ENCODE assay signal across 15 cellular contexts in the genomic region with DNA sequence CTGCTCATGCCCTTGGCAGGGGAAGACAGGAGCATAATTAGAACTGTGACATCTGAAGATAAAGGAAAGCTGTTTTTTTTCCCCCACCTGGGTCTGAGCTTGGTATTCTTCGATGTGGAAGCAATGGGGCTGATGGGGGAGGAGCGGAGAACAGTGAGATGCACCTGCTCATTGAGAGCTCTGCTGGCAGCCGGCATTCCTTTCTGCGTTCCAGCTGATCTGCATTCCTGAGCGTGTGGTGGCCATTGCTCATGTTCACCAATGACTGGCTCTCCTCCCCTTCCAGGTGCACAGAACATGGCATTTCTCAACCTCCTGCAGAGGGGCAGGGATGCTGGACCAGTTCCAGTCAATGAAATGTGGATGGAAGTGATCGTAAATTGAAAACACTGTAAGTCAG.
DNase-seq lines count a peak whose midpoint lies in the region; ATAC-seq and TF ChIP-seq lines count a peak whose summit lies in the region.
"Had no signal": no experiment of that assay in that cellular context is flagged by ENCODE, and none has a peak within 500 bp of the region (broad histone marks: within the 10 kb centered on the region; RNA-seq: fewer than 3 reads in every experiment).

No MANE protein-coding gene starts in this region.

- DNase-seq in A172 (ENCODE audit: low spot score) (peak; percentile 87), NCI-H187 (lab: John Stamatoyannopoulos, UW) (peak; percentile 29 to 63), WTC11 (ENCODE audit: low spot score) (peak; percentile 83), iPS-NIHi7 (ENCODE audit: extremely low spot score) (peak; percentile 73), T1000 (lab: John Stamatoyannopoulos, UW) (no peak)
- DNase-seq: activated CD4-positive, alpha-beta T cell treated with anti-CD3 and anti-CD28 coated beads, Interleukin-2, amount 50 U/mL, for 4 hours; activated gamma-delta T cell; glutamatergic neuron; lower lobe of right lung; NCI-H2081; PC-9 had no signal

- CTCF ChIA-PET in WTC11 (lab: Charles Lee): interaction anchor here (1.0 to 1.5 kb wide), 3 partner anchors 107 to 159 kb away, joined by 5 to 7 read pairs (median 6); a partner anchor contains a TSS

- POLR2A ChIA-PET in WTC11 (lab: Charles Lee): no interaction called here

- peak overlapping the region; percentile 18; the same call in 1 of the 2 replicates for H3K4me3 Mint-ChIP-seq in WTC11
- H3K4me3 Mint-ChIP-seq: T-helper 2 cell treated with Interferon-gamma antibody and Interleukin-4, amounts not matched to agents 5 μg/mL and 100 μg/mL, for 36 hours had no signal

- TF ChIP-seq CTCF in WTC11 (IDR thresholded peaks at IDR 0.05): no peak

- ATAC-seq in WTC11: peak; percentile 99
- ATAC-seq in GM21390 (IDR thresholded peaks at IDR 0.05; ENCODE audit: unreplicated experiment): no peak
- no peak for ATAC-seq in GM18517 (IDR thresholded peaks at IDR 0.05; ENCODE audit: unreplicated experiment)
- no peak for ATAC-seq in GM18861 (IDR thresholded peaks at IDR 0.05; ENCODE audit: unreplicated experiment)

- peak overlapping the region; percentile 74 for H3K27ac Mint-ChIP-seq in WTC11
- H3K27ac Mint-ChIP-seq: T-helper 2 cell treated with Interferon-gamma antibody and Interleukin-4, amounts not matched to agents 5 μg/mL and 100 μg/mL, for 36 hours had no signal

- H3K9me3 Mint-ChIP-seq in WTC11: peaks cover 15% of the 10 kb centered on the region
- H3K9me3 Mint-ChIP-seq: T-helper 2 cell treated with Interferon-gamma antibody and Interleukin-4, amounts not matched to agents 5 μg/mL and 100 μg/mL, for 36 hours had no signal

- H3K4me1 Mint-ChIP-seq in WTC11: peaks cover 21% of the 10 kb centered on the region

- H3K27me3 Mint-ChIP-seq in WTC11 (ENCODE audit: low read depth): no peaks in the 10 kb centered on the region

- H3K36me3 Mint-ChIP-seq in WTC11: no peaks in the 10 kb centered on the region

TF ChIP-seq in WTC11, 78 proteins besides CTCF, POLR2A, EP300 and RAD21 (continues in another document):
- TF ChIP-seq MYBL2 (CRISPR knock-in tag; IDR thresholded peaks at IDR 0.05): no peak
- no peak for TF ChIP-seq GABPB1 (CRISPR knock-in tag; IDR thresholded peaks at IDR 0.05)
- TF ChIP-seq NFE2L1 (CRISPR knock-in tag; IDR thresholded peaks at IDR 0.05): no peak
- TF ChIP-seq ETV6 (CRISPR knock-in tag; IDR thresholded peaks at IDR 0.05): peak; percentile 22; the same call in 1 of the 2 replicates
- TF ChIP-seq TEAD4 (CRISPR knock-in tag; IDR thresholded peaks at IDR 0.05): peak; percentile 92
- TF ChIP-seq NR1H2 (CRISPR knock-in tag; IDR thresholded peaks at IDR 0.05): no peak
- TF ChIP-seq SMAD4 (CRISPR knock-in tag; IDR thresholded peaks at IDR 0.05): no peak
- TF ChIP-seq IRF2 (CRISPR knock-in tag; IDR thresholded peaks at IDR 0.05; ENCODE audit: borderline replicate concordance, low read depth): no peak
- TF ChIP-seq KAT7 (CRISPR knock-in tag; IDR thresholded peaks at IDR 0.05; ENCODE audit: borderline replicate concordance): no peak
- no peak for TF ChIP-seq SOX15 (CRISPR knock-in tag; IDR thresholded peaks at IDR 0.05)
- TF ChIP-seq MXD4 (CRISPR knock-in tag; IDR thresholded peaks at IDR 0.05; ENCODE audit: borderline replicate concordance): no peak
- no peak for TF ChIP-seq ZNF416 (CRISPR knock-in tag; IDR thresholded peaks at IDR 0.05)
- TF ChIP-seq, protein P1, sequence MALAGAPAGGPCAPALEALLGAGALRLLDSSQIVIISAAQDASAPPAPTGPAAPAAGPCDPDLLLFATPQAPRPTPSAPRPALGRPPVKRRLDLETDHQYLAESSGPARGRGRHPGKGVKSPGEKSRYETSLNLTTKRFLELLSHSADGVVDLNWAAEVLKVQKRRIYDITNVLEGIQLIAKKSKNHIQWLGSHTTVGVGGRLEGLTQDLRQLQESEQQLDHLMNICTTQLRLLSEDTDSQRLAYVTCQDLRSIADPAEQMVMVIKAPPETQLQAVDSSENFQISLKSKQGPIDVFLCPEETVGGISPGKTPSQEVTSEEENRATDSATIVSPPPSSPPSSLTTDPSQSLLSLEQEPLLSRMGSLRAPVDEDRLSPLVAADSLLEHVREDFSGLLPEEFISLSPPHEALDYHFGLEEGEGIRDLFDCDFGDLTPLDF (CRISPR knock-in tag; IDR thresholded peaks at IDR 0.05): no peak
- TF ChIP-seq, protein P2, sequence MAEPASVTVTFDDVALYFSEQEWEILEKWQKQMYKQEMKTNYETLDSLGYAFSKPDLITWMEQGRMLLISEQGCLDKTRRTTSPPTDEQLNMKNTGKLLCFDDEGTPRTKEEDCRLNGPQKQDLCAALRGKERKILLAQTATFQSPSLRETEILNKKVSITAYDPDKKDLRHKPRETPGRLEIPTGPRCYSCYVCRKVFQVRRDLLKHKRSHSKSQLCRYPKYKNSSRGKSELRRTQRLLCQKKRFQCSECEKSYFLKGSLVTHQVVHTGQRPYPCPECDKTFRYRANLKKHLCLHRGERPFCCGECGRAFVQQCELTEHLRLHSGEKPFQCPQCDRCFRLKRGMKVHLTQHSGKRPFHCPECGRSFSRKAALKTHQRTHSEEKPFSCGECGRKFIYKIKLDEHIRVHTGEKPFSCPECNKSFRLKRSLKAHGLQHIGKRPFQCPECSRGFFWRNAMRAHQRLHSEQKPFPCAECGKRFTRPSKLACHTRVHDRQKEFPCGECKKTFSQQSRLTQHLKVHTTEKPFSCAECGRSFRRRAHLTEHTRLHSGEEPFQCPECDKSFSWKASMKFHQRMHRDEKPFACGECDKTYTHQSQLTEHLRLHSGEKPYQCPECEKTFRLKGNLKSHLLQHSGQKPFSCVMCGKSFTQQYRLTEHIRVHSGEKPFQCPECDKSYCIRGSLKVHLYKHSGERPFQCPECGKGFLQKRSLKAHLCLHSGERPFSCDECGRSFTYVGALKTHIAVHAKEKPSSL (CRISPR knock-in tag; conservative IDR thresholded peaks at IDR 0.05): no peak
- TF ChIP-seq, protein P3, sequence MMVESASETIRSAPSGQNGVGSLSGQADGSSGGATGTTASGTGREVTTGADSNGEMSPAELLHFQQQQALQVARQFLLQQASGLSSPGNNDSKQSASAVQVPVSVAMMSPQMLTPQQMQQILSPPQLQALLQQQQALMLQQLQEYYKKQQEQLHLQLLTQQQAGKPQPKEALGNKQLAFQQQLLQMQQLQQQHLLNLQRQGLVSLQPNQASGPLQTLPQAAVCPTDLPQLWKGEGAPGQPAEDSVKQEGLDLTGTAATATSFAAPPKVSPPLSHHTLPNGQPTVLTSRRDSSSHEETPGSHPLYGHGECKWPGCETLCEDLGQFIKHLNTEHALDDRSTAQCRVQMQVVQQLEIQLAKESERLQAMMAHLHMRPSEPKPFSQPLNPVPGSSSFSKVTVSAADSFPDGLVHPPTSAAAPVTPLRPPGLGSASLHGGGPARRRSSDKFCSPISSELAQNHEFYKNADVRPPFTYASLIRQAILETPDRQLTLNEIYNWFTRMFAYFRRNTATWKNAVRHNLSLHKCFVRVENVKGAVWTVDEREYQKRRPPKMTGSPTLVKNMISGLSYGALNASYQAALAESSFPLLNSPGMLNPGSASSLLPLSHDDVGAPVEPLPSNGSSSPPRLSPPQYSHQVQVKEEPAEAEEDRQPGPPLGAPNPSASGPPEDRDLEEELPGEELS (CRISPR knock-in tag; IDR thresholded peaks at IDR 0.05): no peak
- no peak for TF ChIP-seq ATF1 (CRISPR knock-in tag; IDR thresholded peaks at IDR 0.05)
- TF ChIP-seq, protein P4, sequence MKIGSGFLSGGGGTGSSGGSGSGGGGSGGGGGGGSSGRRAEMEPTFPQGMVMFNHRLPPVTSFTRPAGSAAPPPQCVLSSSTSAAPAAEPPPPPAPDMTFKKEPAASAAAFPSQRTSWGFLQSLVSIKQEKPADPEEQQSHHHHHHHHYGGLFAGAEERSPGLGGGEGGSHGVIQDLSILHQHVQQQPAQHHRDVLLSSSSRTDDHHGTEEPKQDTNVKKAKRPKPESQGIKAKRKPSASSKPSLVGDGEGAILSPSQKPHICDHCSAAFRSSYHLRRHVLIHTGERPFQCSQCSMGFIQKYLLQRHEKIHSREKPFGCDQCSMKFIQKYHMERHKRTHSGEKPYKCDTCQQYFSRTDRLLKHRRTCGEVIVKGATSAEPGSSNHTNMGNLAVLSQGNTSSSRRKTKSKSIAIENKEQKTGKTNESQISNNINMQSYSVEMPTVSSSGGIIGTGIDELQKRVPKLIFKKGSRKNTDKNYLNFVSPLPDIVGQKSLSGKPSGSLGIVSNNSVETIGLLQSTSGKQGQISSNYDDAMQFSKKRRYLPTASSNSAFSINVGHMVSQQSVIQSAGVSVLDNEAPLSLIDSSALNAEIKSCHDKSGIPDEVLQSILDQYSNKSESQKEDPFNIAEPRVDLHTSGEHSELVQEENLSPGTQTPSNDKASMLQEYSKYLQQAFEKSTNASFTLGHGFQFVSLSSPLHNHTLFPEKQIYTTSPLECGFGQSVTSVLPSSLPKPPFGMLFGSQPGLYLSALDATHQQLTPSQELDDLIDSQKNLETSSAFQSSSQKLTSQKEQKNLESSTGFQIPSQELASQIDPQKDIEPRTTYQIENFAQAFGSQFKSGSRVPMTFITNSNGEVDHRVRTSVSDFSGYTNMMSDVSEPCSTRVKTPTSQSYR (CRISPR knock-in tag; IDR thresholded peaks at IDR 0.05): peak; percentile 90
- TF ChIP-seq TEAD1 (CRISPR knock-in tag; IDR thresholded peaks at IDR 0.05): peak; percentile 88; the same call in 1 of the 2 replicates
- no peak for TF ChIP-seq SMAD3 (CRISPR knock-in tag; IDR thresholded peaks at IDR 0.05; ENCODE audit: borderline replicate concordance)
- TF ChIP-seq FOXP1 (CRISPR knock-in tag; IDR thresholded peaks at IDR 0.05; ENCODE audit: borderline replicate concordance): no peak
